Comparison of ENCODE assay signal across 10 cellular contexts in genomic region chr7:116671111-116671510, GRCh38. TPM values are rescaled to one million over a fixed set of nuclear protein-coding genes. Genes with fewer than 3 reads are reported as not detected.
DNase-seq lines count a peak whose midpoint lies in the region; ATAC-seq and TF ChIP-seq lines count a peak whose summit lies in the region.
"Had no signal": no experiment of that assay in that cellular context is flagged by ENCODE, and none has a peak within 500 bp of the region (broad histone marks: within the 10 kb centered on the region; RNA-seq: fewer than 3 reads in every experiment).

No MANE protein-coding gene starts in this region.

- H4K20me1 ChIP-seq in hepatocyte (ENCODE audit: insufficient read depth, poor library complexity, severe bottlenecking): no peaks in the 10 kb centered on the region

- no peak for DNase-seq in activated CD4-positive, alpha-beta memory T cell treated with anti-CD3 and anti-CD28 coated beads for 36 hours
- DNase-seq in hepatocyte (ENCODE audit: low spot score) (no peak), skeletal muscle cell (ENCODE audit: low read depth) (no peak), DMS114 treated with DMSO at 0.1 percent for 48 hours (lab: John Stamatoyannopoulos, UW; ENCODE audit: unreplicated experiment) (no peak), NCI-H128 (lab: John Stamatoyannopoulos, UW; ENCODE audit: unreplicated experiment) (no peak), GF-D8 (lab: John Stamatoyannopoulos, UW) (no peak)
- DNase-seq: DND-41 had no signal

- H3K9me3 ChIP-seq in HUES48 (ENCODE audit: control insufficient read depth, insufficient read depth, low read length) (no peaks in the 10 kb centered on the region), hepatocyte (ENCODE audit: low read depth) (no peaks in the 10 kb centered on the region)

- H3K27ac Mint-ChIP-seq in activated CD4-positive, alpha-beta memory T cell treated with anti-CD3 and anti-CD28 coated beads for 36 hours: no peak overlapping the region
- H3K27ac Mint-ChIP-seq: activated naive CD8-positive, alpha-beta T cell treated with anti-CD3 and anti-CD28 coated beads for 36 hours had no signal

- H3K36me3 ChIP-seq in HUES48 (ENCODE audit: control insufficient read depth, insufficient read depth, low read length) (no peaks in the 10 kb centered on the region), hepatocyte (replicated peaks; ENCODE audit: insufficient read depth, low read depth) (no peaks in the 10 kb centered on the region)

- peaks cover 31% of the 10 kb centered on the region for H3K79me2 ChIP-seq in hepatocyte

- WGBS in hepatocyte (ENCODE audit: low lambda C conversion rate, missing lambda C conversion rate): 93% methylated on average over 7 of the region's 7 CpGs

- peak overlapping the region; percentile 90 for H3K4me2 ChIP-seq in hepatocyte

- no peak overlapping the region for H3K27ac ChIP-seq in HUES48 (ENCODE audit: low read depth, low read length)
- H3K27ac ChIP-seq in hepatocyte: peak overlapping the region; percentile 92

- H3K4me1 Mint-ChIP-seq in activated CD4-positive, alpha-beta memory T cell treated with anti-CD3 and anti-CD28 coated beads for 36 hours (ENCODE audit: low read depth): peaks cover 8% of the 10 kb centered on the region

- ATAC-seq in GM18870 (IDR thresholded peaks at IDR 0.05; ENCODE audit: unreplicated experiment): no peak

- no peak overlapping the region for H3K9ac ChIP-seq in HUES48 (ENCODE audit: low read depth, low read length)

- CTCF ChIA-PET in activated CD4-positive, alpha-beta memory T cell treated with anti-CD3 and anti-CD28 coated beads for 36 hours (lab: Charles Lee): interaction anchor here (1.5 kb wide), 3 partner anchors 80 to 137 kb away, joined by 6 to 7 read pairs (median 6); no protein-coding TSS in a partner anchor

- POLR2A ChIA-PET in activated CD4-positive, alpha-beta memory T cell treated with anti-CD3 and anti-CD28 coated beads for 36 hours (lab: Charles Lee): no interaction called here

- TF ChIP-seq CTCF in hepatocyte (IDR thresholded peaks at IDR 0.05; ENCODE audit: poor library complexity): no peak

- H3K27me3 ChIP-seq in HUES48 (ENCODE audit: control insufficient read depth, insufficient read depth, low read length) (peaks cover 32% of the 10 kb centered on the region), hepatocyte (no peaks in the 10 kb centered on the region)

- no peak overlapping the region for H2AFZ ChIP-seq in hepatocyte

- no peaks in the 10 kb centered on the region for H3K9me2 ChIP-seq in hepatocyte (replicated peaks; ENCODE audit: insufficient read depth)

- peaks cover 53% of the 10 kb centered on the region for H3K27me3 Mint-ChIP-seq in activated CD4-positive, alpha-beta memory T cell treated with anti-CD3 and anti-CD28 coated beads for 36 hours

- intact Hi-C loops in activated CD4-positive, alpha-beta memory T cell treated with anti-CD3 and anti-CD28 coated beads for 36 hours (cut with micrococcal nuclease): loop anchor here (5.0 kb wide), 1 partner anchor 79 kb away; no protein-coding TSS in a partner anchor

- no peaks in the 10 kb centered on the region for H3K36me3 Mint-ChIP-seq in activated CD4-positive, alpha-beta memory T cell treated with anti-CD3 and anti-CD28 coated beads for 36 hours
- H3K36me3 Mint-ChIP-seq: activated naive CD8-positive, alpha-beta T cell treated with anti-CD3 and anti-CD28 coated beads for 36 hours had no signal

- H3K4me3 ChIP-seq in HUES48 (ENCODE audit: low read depth, low read length) (peak overlapping the region; percentile 64; the same call in 1 of the 2 replicates), hepatocyte (peak overlapping the region; percentile 91), skeletal muscle cell (ENCODE audit: low read depth, low read length) (peak overlapping the region; percentile 73)

- peak overlapping the region; percentile 66 for H3K4me3 Mint-ChIP-seq in activated CD4-positive, alpha-beta memory T cell treated with anti-CD3 and anti-CD28 coated beads for 36 hours

- H3K4me1 ChIP-seq in HUES48 (ENCODE audit: control insufficient read depth, insufficient read depth, low read length) (peaks cover 22% of the 10 kb centered on the region), hepatocyte (ENCODE audit: insufficient read depth) (no peaks in the 10 kb centered on the region)

- no peaks in the 10 kb centered on the region for H3K9me3 Mint-ChIP-seq in activated CD4-positive, alpha-beta memory T cell treated with anti-CD3 and anti-CD28 coated beads for 36 hours
- H3K9me3 Mint-ChIP-seq: activated naive CD8-positive, alpha-beta T cell treated with anti-CD3 and anti-CD28 coated beads for 36 hours had no signal

RNA-seq across cellular contexts. Expression of gene MET, which starts 0.9 kb away (rescaled TPM):
- 1 to 10 TPM; 1.4 to 1.8 TPM for total RNA-seq in activated CD4-positive, alpha-beta memory T cell treated with anti-CD3 and anti-CD28 coated beads for 36 hours
- 29.3 and 35.7 TPM in 2 replicates for total RNA-seq in hepatocyte
- 6.5 and 12.7 TPM in 2 replicates for polyA plus RNA-seq in hepatocyte

Comparison
In these comparisons a context has a peak if more than half of its experiments do, and no peak if none do; other contexts are left out.
1. RNA of gene MET, which starts 0.9 kb away (total RNA-seq): 29.3 to 35.7 TPM in hepatocyte; 1.4 to 1.8 TPM in activated CD4-positive, alpha-beta memory T cell treated with anti-CD3 and anti-CD28 coated beads for 36 hours; every median in the first group is over 10 times any median in the second.
2. Peak in every context shown above with its lines, with median percentiles within 50 percentile points of each other: H3K4me3 ChIP-seq.